16 cellular contexts compared by ENCODE assay signal in the genomic region with DNA sequence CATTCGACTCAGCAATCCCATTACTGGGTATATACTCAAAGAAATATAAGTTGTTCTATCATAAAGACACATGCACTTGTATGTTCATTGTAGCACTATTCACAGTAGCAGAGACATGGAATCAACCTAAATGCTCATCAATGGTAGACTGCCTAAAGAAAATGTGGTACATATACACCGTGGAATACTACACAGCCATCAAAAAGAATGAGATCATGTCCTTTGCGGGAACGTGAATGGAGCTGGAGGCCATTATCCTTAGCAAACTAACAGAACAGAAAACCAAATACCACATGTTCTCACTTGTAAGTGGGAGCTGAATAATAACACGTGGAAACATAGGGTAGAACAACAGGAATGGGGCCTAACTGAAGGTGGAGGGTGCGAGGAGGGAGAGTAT.
A peak's percentile ranks its signal among the peaks of the same experiment; 100 is the strongest.
DNase-seq lines count a peak whose midpoint lies in the region; ATAC-seq and TF ChIP-seq lines count a peak whose summit lies in the region.
"Had no signal": no experiment of that assay in that cellular context is flagged by ENCODE, and none has a peak within 500 bp of the region (broad histone marks: within the 10 kb centered on the region; RNA-seq: fewer than 3 reads in every experiment).

No MANE protein-coding gene starts in this region.

- POLR2A ChIA-PET in HEK293 (lab: Yijun Ruan, JAX) = no interaction called here

- peak overlapping the region; percentile 68 for H3K27ac Mint-ChIP-seq in stimulated activated naive CD8-positive, alpha-beta T cell treated with anti-CD3 and anti-CD28 coated beads, Interleukin-15, Interleukin-2, amounts not matched to agents 100 ng/mL and 50 ng/mL, for 24 hours
- H3K27ac Mint-ChIP-seq in memory B cell = peak overlapping the region; percentile 45

- no peak overlapping the region for H3K4me3 ChIP-seq in HEK293 (ENCODE audit: low read depth, low read length)
- H3K4me3 ChIP-seq: BLaER1, Peyer's patch had no signal

- no peaks in the 10 kb centered on the region for H3K9me3 Mint-ChIP-seq in stimulated activated naive CD8-positive, alpha-beta T cell treated with anti-CD3 and anti-CD28 coated beads, Interleukin-15, Interleukin-2, amounts not matched to agents 100 ng/mL and 50 ng/mL, for 24 hours
- no peaks in the 10 kb centered on the region for H3K9me3 Mint-ChIP-seq in memory B cell
- H3K9me3 Mint-ChIP-seq: CD4-positive, alpha-beta memory T cell had no signal

- no peak overlapping the region for H3K27ac ChIP-seq in HEK293 (ENCODE audit: extremely low read depth, low read depth, low read length)
- H3K27ac ChIP-seq: BLaER1, Peyer's patch had no signal

- DNase-seq in stimulated activated naive CD8-positive, alpha-beta T cell treated with anti-CD3 and anti-CD28 coated beads, Interleukin-15, Interleukin-2, amounts not matched to agents 100 U/mL and 50 U/mL, for 24 hours = no peak
- DNase-seq in memory B cell (ENCODE audit: low spot score in 2 of 2) = no peak
- no peak for DNase-seq in pons (ENCODE audit: low spot score)
- no peak for DNase-seq in stimulated activated naive CD4-positive, alpha-beta T cell treated with Interleukin-2 at 50 U/mL for 16 hours (lab: John Stamatoyannopoulos, UW)
- DNase-seq in stimulated activated CD4-positive, alpha-beta T cell treated with anti-CD3 and anti-CD28 coated beads, Interleukin-4, amount 100 ng/mL, for 1 hour = no peak
- DNase-seq: CD4-positive, alpha-beta memory T cell; H7; KG1; NCI-H1105; NCI-H2029 treated with DMSO at 0.1 percent for 48 hours; NCI-H226; NCI-H526; Peyer's patch had no signal

- TF ChIP-seq CTCF in HEK293 (tag by site-specific recombination; IDR thresholded peaks at IDR 0.05) = no peak

- no peaks in the 10 kb centered on the region for H3K9me3 ChIP-seq in HEK293 (ENCODE audit: control insufficient read depth, insufficient read depth, low read depth, low read length)
- H3K9me3 ChIP-seq: BLaER1, Peyer's patch had no signal

- H3K4me1 Mint-ChIP-seq in stimulated activated naive CD8-positive, alpha-beta T cell treated with anti-CD3 and anti-CD28 coated beads, Interleukin-15, Interleukin-2, amounts not matched to agents 100 ng/mL and 50 ng/mL, for 24 hours (ENCODE audit: low read depth) = peaks cover 83% of the 10 kb centered on the region
- H3K4me1 Mint-ChIP-seq in memory B cell = peaks cover 57% of the 10 kb centered on the region

- H3K36me3 ChIP-seq in HEK293 (ENCODE audit: control insufficient read depth in 2 of 2, insufficient read depth in 1 of 2, low read length in 2 of 2) = peaks cover 0 to 6% of the 10 kb centered on the region in 2 experiments; a peak in 1 of 3 replicates
- H3K36me3 ChIP-seq: Peyer's patch had no signal

- CTCF ChIA-PET in HEK293 (lab: Yijun Ruan, JAX) = interaction anchor here (0.6 kb wide), 1 partner anchor 13 kb away, joined by 3 read pairs; no protein-coding TSS in a partner anchor

- no peak for ATAC-seq in stimulated activated naive CD8-positive, alpha-beta T cell treated with anti-CD3 and anti-CD28 coated beads, Interleukin-15, Interleukin-2, amounts not matched to agents 100 U/mL and 50 U/mL, for 24 hours
- ATAC-seq in memory B cell (ENCODE audit: low read depth) = no peak

- H3K36me3 Mint-ChIP-seq in stimulated activated naive CD8-positive, alpha-beta T cell treated with anti-CD3 and anti-CD28 coated beads, Interleukin-15, Interleukin-2, amounts not matched to agents 100 ng/mL and 50 ng/mL, for 24 hours (ENCODE audit: low read depth) = peaks cover 63% of the 10 kb centered on the region
- H3K36me3 Mint-ChIP-seq in memory B cell = peaks cover 25% of the 10 kb centered on the region

- H3K4me3 Mint-ChIP-seq in stimulated activated naive CD8-positive, alpha-beta T cell treated with anti-CD3 and anti-CD28 coated beads, Interleukin-15, Interleukin-2, amounts not matched to agents 100 ng/mL and 50 ng/mL, for 24 hours = no peak overlapping the region
- no peak overlapping the region for H3K4me3 Mint-ChIP-seq in memory B cell

- H3K4me1 ChIP-seq in HEK293 (ENCODE audit: control insufficient read depth, insufficient read depth, low read length) = peaks cover 8% of the 10 kb centered on the region
- H3K4me1 ChIP-seq: Peyer's patch had no signal

- no peaks in the 10 kb centered on the region for H3K27me3 Mint-ChIP-seq in stimulated activated naive CD8-positive, alpha-beta T cell treated with anti-CD3 and anti-CD28 coated beads, Interleukin-15, Interleukin-2, amounts not matched to agents 100 ng/mL and 50 ng/mL, for 24 hours
- H3K27me3 Mint-ChIP-seq in memory B cell = no peaks in the 10 kb centered on the region
- H3K27me3 Mint-ChIP-seq: CD4-positive, alpha-beta memory T cell had no signal

TF ChIP-seq in HEK293, 187 proteins besides CTCF, POLR2A, EP300 and RAD21:
- TF ChIP-seq, protein P1, sequence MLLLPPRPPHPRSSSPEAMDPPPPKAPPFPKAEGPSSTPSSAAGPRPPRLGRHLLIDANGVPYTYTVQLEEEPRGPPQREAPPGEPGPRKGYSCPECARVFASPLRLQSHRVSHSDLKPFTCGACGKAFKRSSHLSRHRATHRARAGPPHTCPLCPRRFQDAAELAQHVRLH (tag by site-specific recombination; IDR thresholded peaks at IDR 0.05) = peak; percentile 76
- TF ChIP-seq ZNF707 (tag by site-specific recombination; IDR thresholded peaks at IDR 0.05) (no peak), ZNF530 (tag by site-specific recombination; IDR thresholded peaks at IDR 0.05; ENCODE audit: low read depth) (no peak), ZNF571 (tag by site-specific recombination; IDR thresholded peaks at IDR 0.05) (no peak), ZNF48 (tag by site-specific recombination; IDR thresholded peaks at IDR 0.05) (no peak), SP3 (tag by site-specific recombination; IDR thresholded peaks at IDR 0.05) (no peak), ZNF146 (tag by site-specific recombination; IDR thresholded peaks at IDR 0.05) (peak; percentile 98)
- TF ChIP-seq, protein P2, sequence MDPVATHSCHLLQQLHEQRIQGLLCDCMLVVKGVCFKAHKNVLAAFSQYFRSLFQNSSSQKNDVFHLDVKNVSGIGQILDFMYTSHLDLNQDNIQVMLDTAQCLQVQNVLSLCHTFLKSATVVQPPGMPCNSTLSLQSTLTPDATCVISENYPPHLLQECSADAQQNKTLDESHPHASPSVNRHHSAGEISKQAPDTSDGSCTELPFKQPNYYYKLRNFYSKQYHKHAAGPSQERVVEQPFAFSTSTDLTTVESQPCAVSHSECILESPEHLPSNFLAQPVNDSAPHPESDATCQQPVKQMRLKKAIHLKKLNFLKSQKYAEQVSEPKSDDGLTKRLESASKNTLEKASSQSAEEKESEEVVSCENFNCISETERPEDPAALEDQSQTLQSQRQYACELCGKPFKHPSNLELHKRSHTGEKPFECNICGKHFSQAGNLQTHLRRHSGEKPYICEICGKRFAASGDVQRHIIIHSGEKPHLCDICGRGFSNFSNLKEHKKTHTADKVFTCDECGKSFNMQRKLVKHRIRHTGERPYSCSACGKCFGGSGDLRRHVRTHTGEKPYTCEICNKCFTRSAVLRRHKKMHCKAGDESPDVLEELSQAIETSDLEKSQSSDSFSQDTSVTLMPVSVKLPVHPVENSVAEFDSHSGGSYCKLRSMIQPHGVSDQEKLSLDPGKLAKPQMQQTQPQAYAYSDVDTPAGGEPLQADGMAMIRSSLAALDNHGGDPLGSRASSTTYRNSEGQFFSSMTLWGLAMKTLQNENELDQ (tag by site-specific recombination; IDR thresholded peaks at IDR 0.05; ENCODE audit: low read depth) = no peak
